In genomic region chr10:133518517-133518916, GRCh38 we compare ENCODE assay signal across 3 cellular contexts. TPM values are rescaled to one million over a fixed set of nuclear protein-coding genes. Genes with fewer than 3 reads are reported as not detected.
"Had no signal": no experiment of that assay in that cellular context is flagged by ENCODE, and none has a peak within 500 bp of the region (broad histone marks: within the 10 kb centered on the region; RNA-seq: fewer than 3 reads in every experiment).

No MANE protein-coding gene starts in this region.

RNA-seq across cellular contexts. Expression of gene CYP2E1, which starts 8.6 kb away (rescaled TPM):
- polyA plus RNA-seq: IgD-negative memory B cell had no signal

RNA-seq across cellular contexts. Expression of gene SYCE1, which starts 46.9 kb away (rescaled TPM):
- total RNA-seq: K562, M059J had no signal
- polyA plus RNA-seq: IgD-negative memory B cell, K562 had no signal
